Comparison of ENCODE assay signal across 8 cellular contexts in the genomic region with DNA sequence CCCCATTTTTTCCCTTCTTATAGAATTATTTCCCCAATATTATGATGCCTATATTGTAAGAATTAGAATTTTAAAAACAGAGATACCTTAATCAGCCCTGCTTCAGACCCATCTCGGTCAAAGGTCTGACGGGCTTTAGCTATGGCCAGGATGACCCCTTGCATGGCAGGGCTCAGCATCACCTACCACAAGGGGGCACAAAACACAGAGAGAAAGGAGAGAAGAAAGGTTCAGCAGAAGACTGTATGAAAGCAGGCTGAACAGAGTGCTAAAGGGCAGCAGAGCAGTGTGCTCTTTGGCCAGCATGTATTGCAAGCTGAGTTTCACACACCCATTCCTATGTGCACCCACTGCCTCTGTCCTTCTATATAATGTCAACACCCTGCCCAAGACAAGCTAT. TPM values are rescaled to one million over a fixed set of nuclear protein-coding genes. Genes with fewer than 3 reads are reported as not detected.
DNase-seq lines count a peak whose midpoint lies in the region; ATAC-seq and TF ChIP-seq lines count a peak whose summit lies in the region.

No MANE protein-coding gene starts in this region.

- intact Hi-C loops in mucosa of descending colon (cut with DNase I, micrococcal nuclease) = no loop called here

- H3K4me3 ChIP-seq in mucosa of descending colon = no peak overlapping the region

- peak; percentile 38 for TF ChIP-seq CTCF in AG09319 (IDR thresholded peaks at IDR 0.05; ENCODE audit: low read depth, low read length)
- peak; percentile 60 for TF ChIP-seq CTCF in GM13976 (IDR thresholded peaks at IDR 0.05; ENCODE audit: borderline replicate concordance, control extremely low read depth, extremely low read depth, insufficient read depth, missing control alignments)
- no peak for TF ChIP-seq CTCF in mucosa of descending colon (IDR thresholded peaks at IDR 0.05)

- in situ Hi-C loops in GM13976 (cut with MboI; ENCODE audit: low sequenced_read_pairs, unreplicated experiment) = no loop called here

- ATAC-seq in mucosa of descending colon (peak; percentile 58), GM21515 (IDR thresholded peaks at IDR 0.05; ENCODE audit: unreplicated experiment) (no peak), GM18505 (IDR thresholded peaks at IDR 0.05; ENCODE audit: unreplicated experiment) (no peak)

- H3K4me1 ChIP-seq in mucosa of descending colon (ENCODE audit: low read depth) = no peaks in the 10 kb centered on the region

- DNase-seq in AG09319 (ENCODE audit: extremely low read depth, low read depth) (no peak), GM13976 (ENCODE audit: low spot score) (peak; percentile 45), NCI-H2227 (lab: John Stamatoyannopoulos, UW; ENCODE audit: unreplicated experiment) (peak; percentile 38), cerebellar cortex (ENCODE audit: low spot score) (peak; percentile 40), mucosa of descending colon (peak in 1 of 3 donors; percentile 42), NCI-H774 (lab: John Stamatoyannopoulos, UW) (no peak)

- H3K9me3 ChIP-seq in mucosa of descending colon = no peaks in the 10 kb centered on the region

- TF ChIP-seq POLR2A in GM18505 (IDR thresholded peaks at IDR 0.05; ENCODE audit: borderline replicate concordance, extremely low read depth, insufficient read depth, insufficient read length) = no peak

- no peaks in the 10 kb centered on the region for H3K36me3 ChIP-seq in mucosa of descending colon (ENCODE audit: low read depth)

RNA-seq across cellular contexts. Expression of a gene that starts 26.8 kb away (rescaled TPM):
- not detected for total RNA-seq in mucosa of descending colon

RNA-seq across cellular contexts. Expression of a gene that starts 32.9 kb away (rescaled TPM):
- total RNA-seq in mucosa of descending colon = 10 to 100 TPM; 10.5 to 12.3 (median 11.1) TPM

Comparison
In these comparisons a context has a peak if more than half of its experiments do, and no peak if none do; other contexts are left out.
1. DNase-seq: peak in GM13976 (single experiment), NCI-H2227 (single experiment) and cerebellar cortex (single experiment); none in AG09319 (single experiment) and NCI-H774 (single experiment).